Comparison of ENCODE assay signal across 18 cellular contexts in the genomic region with DNA sequence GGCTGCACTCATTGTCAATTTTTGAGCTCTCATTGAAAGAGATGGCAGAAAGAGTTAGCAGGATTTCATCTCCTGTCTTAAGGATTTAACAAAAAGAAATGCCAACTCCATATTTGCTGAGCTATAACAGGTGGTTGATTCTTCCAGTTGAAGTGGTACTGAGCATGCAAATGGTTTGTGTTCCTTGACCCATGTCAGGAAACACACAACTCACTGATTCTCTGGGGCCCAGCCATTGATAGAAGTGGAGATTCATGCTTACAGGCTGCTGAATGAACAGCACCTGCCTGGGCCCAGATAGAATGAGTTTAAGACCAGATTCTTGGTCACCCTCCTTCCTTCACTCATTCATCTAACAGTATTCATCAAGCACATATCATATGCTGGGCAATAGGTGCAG.
A peak's percentile ranks its signal among the peaks of the same experiment; 100 is the strongest.
DNase-seq lines count a peak whose midpoint lies in the region; ATAC-seq, FAIRE-seq and TF ChIP-seq lines count a peak whose summit lies in the region.
"Had no signal": no experiment of that assay in that cellular context is flagged by ENCODE, and none has a peak within 500 bp of the region (broad histone marks: within the 10 kb centered on the region; RNA-seq: fewer than 3 reads in every experiment).

No MANE protein-coding gene starts in this region.

- no peak for TF ChIP-seq CTCF in D721Med (IDR thresholded peaks at IDR 0.05; ENCODE audit: insufficient read depth, missing control alignments)
- no peak for TF ChIP-seq CTCF in keratinocyte (optimal IDR thresholded peaks at IDR 0.05 in 1 of 3, IDR thresholded peaks at IDR 0.05 in 1 of 3, conservative IDR thresholded peaks at IDR 0.05 in 1 of 3; ENCODE audit: extremely low read depth in 1 of 3, insufficient read depth in 2 of 3, low read length in 3 of 3)

- no peaks in the 10 kb centered on the region for H3K9me3 ChIP-seq in keratinocyte (ENCODE audit: control insufficient read depth, low read depth, low read length)
- no peaks in the 10 kb centered on the region; the same call in 1 of the 2 replicates for H3K9me3 ChIP-seq in MG63
- H3K9me3 ChIP-seq: vagina had no signal

- H3K36me3 ChIP-seq in keratinocyte (ENCODE audit: control insufficient read depth in 2 of 2, extremely low read depth in 1 of 2, insufficient read depth in 2 of 2, low read length in 2 of 2): no peaks in the 10 kb centered on the region
- no peaks in the 10 kb centered on the region for H3K36me3 ChIP-seq in MG63
- H3K36me3 ChIP-seq: vagina had no signal

- H3K27me3 ChIP-seq in keratinocyte (ENCODE audit: control insufficient read depth, extremely low read depth, insufficient read depth, low read length) (no peaks in the 10 kb centered on the region), MG63 (no peaks in the 10 kb centered on the region)
- H3K27me3 ChIP-seq: vagina had no signal

- no peaks in the 10 kb centered on the region for H4K20me1 ChIP-seq in keratinocyte (ENCODE audit: control insufficient read depth, extremely low read depth, insufficient read depth, low read length)

- no peak overlapping the region for H3K9ac ChIP-seq in keratinocyte (ENCODE audit: control insufficient read depth, extremely low read depth, insufficient read depth, low read length)

- H3K27ac ChIP-seq in keratinocyte (ENCODE audit: control insufficient read depth, insufficient read depth, low read length): peak overlapping the region; percentile 95

- ATAC-seq in GM19463 (IDR thresholded peaks at IDR 0.05; ENCODE audit: unreplicated experiment) (peak; percentile 38), GM21390 (IDR thresholded peaks at IDR 0.05; ENCODE audit: unreplicated experiment) (no peak), HG03196 (IDR thresholded peaks at IDR 0.05; ENCODE audit: unreplicated experiment) (no peak)
- ATAC-seq: activated naive CD8-positive, alpha-beta T cell treated with anti-CD3 and anti-CD28 coated beads, Interleukin-2, amount 50 U/mL, for 24 hours; effector memory CD8-positive, alpha-beta T cell; stimulated activated naive CD8-positive, alpha-beta T cell treated with anti-CD3 and anti-CD28 coated beads, Interleukin-15, amount 100 ng/mL, for 72 hours had no signal

- H3K4me3 ChIP-seq in keratinocyte (ENCODE audit: control insufficient read depth in 2 of 3, extremely low read depth in 1 of 3, insufficient read depth in 2 of 3, low read depth in 1 of 3, low read length in 3 of 3) (no peak overlapping the region), MG63 (no peak overlapping the region)
- H3K4me3 ChIP-seq: vagina had no signal

- dilution Hi-C loops in keratinocyte (cut with MboI; ENCODE audit: extremely low pct_ligation_motif_present, low sequenced_read_pairs): no loop called here

- H3K79me2 ChIP-seq in keratinocyte (ENCODE audit: control insufficient read depth, insufficient read depth, low read length): peaks cover 26% of the 10 kb centered on the region

- no peak overlapping the region for H3K4me2 ChIP-seq in keratinocyte (ENCODE audit: control insufficient read depth, extremely low read depth, insufficient read depth, low read depth, low read length)

- peaks cover 29% of the 10 kb centered on the region for H3K4me1 ChIP-seq in keratinocyte (ENCODE audit: control insufficient read depth, extremely low read depth, insufficient read depth, low read length)

- FAIRE-seq in D721Med (lab: Jason Lieb, UNC) (peak; percentile 51), keratinocyte (lab: Jason Lieb, UNC) (no peak)

- no peaks in the 10 kb centered on the region for H3K9me1 ChIP-seq in keratinocyte (ENCODE audit: control insufficient read depth, extremely low read depth, insufficient read depth, low read length)

- DNase-seq in D721Med (ENCODE audit: insufficient read length, low spot score) (no peak), NCI-H526 treated with DMSO at 0.1 percent for 48 hours (lab: John Stamatoyannopoulos, UW) (peak; percentile 36), keratinocyte (ENCODE audit: low read depth, low spot score) (no peak), dermis blood vessel endothelial cell (no peak), MG63 (no peak)
- DNase-seq: activated CD4-positive, alpha-beta T cell treated with anti-CD3 and anti-CD28 coated beads, Interleukin-2, amount 10 ng/mL, durations not matched to agents 7 days and 5 days; activated naive CD8-positive, alpha-beta T cell treated with anti-CD3 and anti-CD28 coated beads, Interleukin-2, amount 50 U/mL, for 24 hours; activated T-cell treated with anti-CD3 and anti-CD28 coated beads, Interleukin-2, amount 50 U/mL, for 1 hour; central memory CD4-positive, alpha-beta T cell; effector memory CD8-positive, alpha-beta T cell; left cardiac atrium; SIG-M5; stimulated activated naive CD8-positive, alpha-beta T cell treated with anti-CD3 and anti-CD28 coated beads, Interleukin-15, amount 100 ng/mL, for 72 hours; T-helper 9 cell had no signal

- no peak overlapping the region for H2AFZ ChIP-seq in keratinocyte (ENCODE audit: control insufficient read depth, low read length)
